9 cellular contexts compared by ENCODE assay signal in the genomic region with DNA sequence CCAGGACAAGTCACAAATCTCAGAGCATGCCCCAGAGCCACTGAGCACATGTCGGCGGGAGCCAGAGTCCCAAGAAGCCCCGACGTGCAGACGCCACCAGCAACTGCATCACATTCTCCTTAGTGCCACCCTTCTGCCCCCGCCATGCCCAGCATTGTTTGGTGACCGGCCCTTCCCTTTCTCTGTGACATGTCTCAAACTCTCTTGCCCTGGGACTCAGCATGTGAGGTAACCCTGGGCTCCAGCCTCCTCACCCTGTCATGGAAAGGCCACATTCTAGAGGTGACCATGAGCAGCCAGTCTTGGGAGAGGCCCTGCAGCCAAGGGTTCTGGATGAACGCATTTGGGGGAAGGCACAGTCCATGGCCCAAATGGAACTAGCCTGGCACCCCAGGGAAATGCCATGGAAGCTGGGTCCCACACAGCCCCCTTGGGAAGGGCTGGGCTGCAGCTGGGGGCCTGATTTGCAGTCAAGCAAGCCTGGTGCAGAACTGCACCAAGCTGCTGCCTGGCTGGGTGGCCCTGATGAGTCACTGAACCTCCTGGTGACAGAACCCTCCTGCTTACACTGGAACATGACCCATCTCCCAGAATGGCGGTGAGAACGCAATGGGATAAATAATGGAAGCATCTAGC.
DNase-seq lines count a peak whose midpoint lies in the region; ATAC-seq and TF ChIP-seq lines count a peak whose summit lies in the region.
"Had no signal": no experiment of that assay in that cellular context is flagged by ENCODE, and none has a peak within 500 bp of the region (broad histone marks: within the 10 kb centered on the region; RNA-seq: fewer than 3 reads in every experiment).

No MANE protein-coding gene starts in this region.

- H3K4me3 ChIP-seq in PC-9 (no peak overlapping the region), esophagus squamous epithelium (no peak overlapping the region)
- H3K4me3 ChIP-seq: hepatocyte had no signal

- H3K9me3 ChIP-seq in PC-9 (ENCODE audit: insufficient read depth, low read depth), result no peaks in the 10 kb centered on the region
- no peaks in the 10 kb centered on the region for H3K9me3 ChIP-seq in esophagus squamous epithelium

- TF ChIP-seq CTCF in PC-9 (conservative IDR thresholded peaks at IDR 0.05), result no peak
- TF ChIP-seq CTCF in esophagus squamous epithelium (IDR thresholded peaks at IDR 0.05), result no peak
- no peak for TF ChIP-seq CTCF in HFFc6 (IDR thresholded peaks at IDR 0.05)

- POLR2A ChIA-PET in PC-9 (lab: Charles Lee; ENCODE audit: unreplicated experiment), result no interaction called here

- H3F3A ChIP-seq in PC-9 (ENCODE audit: insufficient read depth, low read depth), result peaks cover 30% of the 10 kb centered on the region; the same call in 1 of the 2 replicates

- H3K9me2 ChIP-seq in PC-9 (ENCODE audit: insufficient read depth), result no peaks in the 10 kb centered on the region

- no peak overlapping the region for H2AFZ ChIP-seq in PC-9
- H2AFZ ChIP-seq: hepatocyte had no signal

- peaks cover 43% of the 10 kb centered on the region for H3K4me1 Mint-ChIP-seq in activated CD8-positive, alpha-beta memory T cell treated with anti-CD3 and anti-CD28 coated beads, Interleukin-2, amount 10 ng/mL, durations not matched to agents 7 days and 5 days
- H3K4me1 Mint-ChIP-seq in HFFc6 (ENCODE audit: low read depth), result peaks cover 17% of the 10 kb centered on the region

- BruUV-seq in PC-9 (replicated peaks; lab: Mats Ljungman, UMichigan), result no TSS peak

- no peaks in the 10 kb centered on the region for H4K20me1 ChIP-seq in PC-9 (ENCODE audit: insufficient read depth)

- H3K27ac Mint-ChIP-seq in activated CD8-positive, alpha-beta memory T cell treated with anti-CD3 and anti-CD28 coated beads, Interleukin-2, amount 10 ng/mL, durations not matched to agents 7 days and 5 days, result peak overlapping the region; percentile 82
- H3K27ac Mint-ChIP-seq in HFFc6, result no peak overlapping the region

- ATAC-seq in activated CD8-positive, alpha-beta memory T cell treated with anti-CD3 and anti-CD28 coated beads, Interleukin-2, amount 10 ng/mL, durations not matched to agents 7 days and 5 days, result no peak

- H3K36me3 ChIP-seq in PC-9 (ENCODE audit: low read depth) (no peaks in the 10 kb centered on the region), esophagus squamous epithelium (peaks cover 24 to 77% (median 26%) of the 10 kb centered on the region in 3 donors)

- H3K27ac ChIP-seq in PC-9 (no peak overlapping the region), esophagus squamous epithelium (peak overlapping the region in 3 of 4 donors; percentile 72 to 82 (median 75))
- H3K27ac ChIP-seq: hepatocyte had no signal

- no peaks in the 10 kb centered on the region for H3K9me3 Mint-ChIP-seq in activated CD8-positive, alpha-beta memory T cell treated with anti-CD3 and anti-CD28 coated beads, Interleukin-2, amount 10 ng/mL, durations not matched to agents 7 days and 5 days (ENCODE audit: low read depth)
- H3K9me3 Mint-ChIP-seq in HFFc6, result no peaks in the 10 kb centered on the region

- H3K27me3 ChIP-seq in PC-9 (ENCODE audit: insufficient read depth, low read depth) (no peaks in the 10 kb centered on the region), esophagus squamous epithelium (no peaks in the 10 kb centered on the region)
- H3K27me3 ChIP-seq: hepatocyte had no signal

- 86 to 96% methylated on average over 5 to 9 of the region's 10 CpGs for WGBS in esophagus squamous epithelium, 2 donors

- intact Hi-C loops in PC-9 (cut with micrococcal nuclease; ENCODE audit: unreplicated experiment), result no loop called here
- intact Hi-C loops in esophagus squamous epithelium (cut with DNase I), result loop anchor here (10.0 kb wide), 1 partner anchor 90 kb away; a partner anchor contains a TSS

- peaks cover 46% of the 10 kb centered on the region for H3K4me1 ChIP-seq in PC-9 (replicated peaks; ENCODE audit: insufficient read depth)
- peaks cover 22 to 54% (median 42%) of the 10 kb centered on the region in 3 donors for H3K4me1 ChIP-seq in esophagus squamous epithelium

- no peak overlapping the region for H3K4me3 Mint-ChIP-seq in activated CD8-positive, alpha-beta memory T cell treated with anti-CD3 and anti-CD28 coated beads, Interleukin-2, amount 10 ng/mL, durations not matched to agents 7 days and 5 days
- H3K4me3 Mint-ChIP-seq in HFFc6, result no peak overlapping the region

- H3K4me2 ChIP-seq in PC-9, result 0 out of 2 replicates have a peak overlapping the region, but pooled peaks have one; percentile 67
- H3K4me2 ChIP-seq: hepatocyte had no signal

- no peak for DNase-seq in activated CD8-positive, alpha-beta memory T cell treated with anti-CD3 and anti-CD28 coated beads, Interleukin-2, amount 10 ng/mL, durations not matched to agents 7 days and 5 days
- DNase-seq in activated CD8-positive, alpha-beta memory T cell treated with anti-CD3 and anti-CD28 coated beads, Interleukin-2, amount 50 U/mL, for 48 hours, result no peak
- peak; percentile 28 to 60 for DNase-seq in PC-9
- DNase-seq in esophagus squamous epithelium (lab: John Stamatoyannopoulos, UW), result no peak
- peak; percentile 47 for DNase-seq in stimulated activated CD4-positive, alpha-beta T cell treated with anti-CD3 and anti-CD28 coated beads, Interleukin-4, amount 100 ng/mL, for 24 hours
- DNase-seq in HFFc6, result no peak
- no peak for DNase-seq in midbrain (lab: John Stamatoyannopoulos, UW)
- DNase-seq in occipital lobe (lab: John Stamatoyannopoulos, UW), result no peak

- no peaks in the 10 kb centered on the region for H3K79me2 ChIP-seq in PC-9 (ENCODE audit: low read depth)
- H3K79me2 ChIP-seq: hepatocyte had no signal

- no peaks in the 10 kb centered on the region for H3K27me3 Mint-ChIP-seq in activated CD8-positive, alpha-beta memory T cell treated with anti-CD3 and anti-CD28 coated beads, Interleukin-2, amount 10 ng/mL, durations not matched to agents 7 days and 5 days
- peaks cover 4% of the 10 kb centered on the region for H3K27me3 Mint-ChIP-seq in HFFc6 (ENCODE audit: insufficient read depth)

- peaks cover 25% of the 10 kb centered on the region for H3K36me3 Mint-ChIP-seq in activated CD8-positive, alpha-beta memory T cell treated with anti-CD3 and anti-CD28 coated beads, Interleukin-2, amount 10 ng/mL, durations not matched to agents 7 days and 5 days
- H3K36me3 Mint-ChIP-seq in HFFc6 (ENCODE audit: low read depth), result no peaks in the 10 kb centered on the region

- CTCF ChIA-PET in activated CD8-positive, alpha-beta memory T cell treated with anti-CD3 and anti-CD28 coated beads, Interleukin-2, amount 10 ng/mL, durations not matched to agents 7 days and 5 days (lab: Charles Lee), result interaction anchor here (0.9 to 1.9 kb wide), 12 partner anchors 9 to 185 kb away, joined by 3 to 8 read pairs (median 3); a partner anchor contains a TSS
- CTCF ChIA-PET in PC-9 (lab: Charles Lee), result no interaction called here

- TF ChIP-seq POLR2A in esophagus squamous epithelium (IDR thresholded peaks at IDR 0.05), result no peak

Comparison
In these comparisons a context has a peak if more than half of its experiments do, and no peak if none do; other contexts are left out.
1. DNase-seq: peak in PC-9 (2 of 2) and stimulated activated CD4-positive, alpha-beta T cell treated with anti-CD3 and anti-CD28 coated beads, Interleukin-4, amount 100 ng/mL, for 24 hours (single experiment); none in activated CD8-positive, alpha-beta memory T cell treated with anti-CD3 and anti-CD28 coated beads, Interleukin-2, amount 10 ng/mL, durations not matched to agents 7 days and 5 days (single experiment), activated CD8-positive, alpha-beta memory T cell treated with anti-CD3 and anti-CD28 coated beads, Interleukin-2, amount 50 U/mL, for 48 hours (single experiment), esophagus squamous epithelium (single experiment), HFFc6 (single experiment), midbrain (single experiment) and occipital lobe (single experiment).